ENCODE assay signal across 17 cellular contexts in genomic region chr12:108930155-108930554, GRCh38. TPM values are rescaled to one million over a fixed set of nuclear protein-coding genes. Genes with fewer than 3 reads are reported as not detected.
DNase-seq lines count a peak whose midpoint lies in the region; ATAC-seq and TF ChIP-seq lines count a peak whose summit lies in the region.
"Had no signal": no experiment of that assay in that cellular context is flagged by ENCODE, and none has a peak within 500 bp of the region (broad histone marks: within the 10 kb centered on the region; RNA-seq: fewer than 3 reads in every experiment).

No MANE protein-coding gene starts in this region.

- POLR2A ChIA-PET in OCI-LY7 (lab: Charles Lee), result interaction anchor here (0.6 to 3.4 kb wide), 10 partner anchors 8 to 1241 kb away, joined by 3 to 18 read pairs (median 3); no protein-coding TSS in a partner anchor

- H3K4me2 ChIP-seq in OCI-LY7 (ENCODE audit: low read length), result peak overlapping the region; percentile 60
- H3K4me2 ChIP-seq: PC-9 had no signal

- ATAC-seq in GM18502 (IDR thresholded peaks at IDR 0.05; ENCODE audit: poor library complexity, unreplicated experiment) (peak; percentile 65), GM21619 (IDR thresholded peaks at IDR 0.05; ENCODE audit: unreplicated experiment) (peak; percentile 79)
- ATAC-seq: T-helper 17 cell had no signal

- peak overlapping the region; percentile 93 for H2AFZ ChIP-seq in OCI-LY7 (ENCODE audit: low read length)
- H2AFZ ChIP-seq: PC-9 had no signal

- TF ChIP-seq CTCF in OCI-LY7 (conservative IDR thresholded peaks at IDR 0.05; ENCODE audit: low read length), result no peak

- H3K9ac ChIP-seq in mucosa of rectum (ENCODE audit: low read depth in 1 of 2, low read length in 2 of 2), result peak overlapping the region in 1 of 2 donors; percentile 35

- H3K4me3 ChIP-seq in OCI-LY7 (ENCODE audit: low read depth, low read length, poor library complexity, severe bottlenecking) (peak overlapping the region; percentile 21), mucosa of rectum (ENCODE audit: low read length in 2 of 2) (peak overlapping the region in 1 of 2 donors; percentile 37)
- H3K4me3 ChIP-seq: PC-9 had no signal

- CTCF ChIA-PET in OCI-LY7 (lab: Charles Lee; ENCODE audit: unreplicated experiment), result no interaction called here

- H3K27ac ChIP-seq in OCI-LY7 (ENCODE audit: low read depth, low read length, poor library complexity, severe bottlenecking), result peak overlapping the region; percentile 41
- peak overlapping the region; percentile 48 to 65 for H3K27ac ChIP-seq in mucosa of rectum (ENCODE audit: low read depth in 2 of 2, low read length in 2 of 2)
- H3K27ac ChIP-seq: PC-9 had no signal

- H3K9me3 ChIP-seq in OCI-LY7 (ENCODE audit: low read length) (no peaks in the 10 kb centered on the region), mucosa of rectum (ENCODE audit: control insufficient read depth in 2 of 2, low read length in 2 of 2) (no peaks in the 10 kb centered on the region)

- no peaks in the 10 kb centered on the region for H3K9me2 ChIP-seq in OCI-LY7 (ENCODE audit: insufficient read depth, low read length)

- H3K4me1 ChIP-seq in OCI-LY7 (ENCODE audit: insufficient read depth, low read length, poor library complexity, severe bottlenecking) (peaks cover 25% of the 10 kb centered on the region), mucosa of rectum (ENCODE audit: control insufficient read depth in 2 of 2, insufficient read depth in 2 of 2, low read length in 2 of 2) (peaks cover 8 to 12% of the 10 kb centered on the region in 2 donors)

- no TSS peak for BruUV-seq in OCI-LY7 (replicated peaks; lab: Mats Ljungman, UMichigan)

- DNase-seq in OCI-LY7 (ENCODE audit: low spot score) (peak; percentile 70), NCI-H128 (lab: John Stamatoyannopoulos, UW; ENCODE audit: unreplicated experiment) (no peak), D341Med (ENCODE audit: low spot score) (no peak), T-helper 2 cell (no peak), GM03348 (ENCODE audit: low spot score) (no peak)
- DNase-seq: activated CD4-positive, alpha-beta T cell treated with anti-CD3 and anti-CD28 coated beads, Interleukin-2, amount 50 U/mL, for 48 hours; DND-41; GOT3; Karpas-422; NCI-H2081 treated with DMSO at 0.1 percent for 48 hours; PC-9; substantia nigra; T-helper 17 cell had no signal

- H3K27me3 ChIP-seq in mucosa of rectum (ENCODE audit: control insufficient read depth in 2 of 2, insufficient read depth in 2 of 2, low read length in 2 of 2), result no peaks in the 10 kb centered on the region

- no peaks in the 10 kb centered on the region for H4K20me1 ChIP-seq in OCI-LY7 (ENCODE audit: insufficient read depth, low read length)

- no peaks in the 10 kb centered on the region for H3K36me3 ChIP-seq in OCI-LY7 (ENCODE audit: insufficient read depth, low read length)
- no peaks in the 10 kb centered on the region for H3K36me3 ChIP-seq in mucosa of rectum (ENCODE audit: control insufficient read depth in 2 of 2, insufficient read depth in 2 of 2, low read length in 2 of 2)

- H3K79me2 ChIP-seq in OCI-LY7 (ENCODE audit: insufficient read depth, low read depth, low read length), result no peaks in the 10 kb centered on the region

- intact Hi-C loops in OCI-LY7 (cut with micrococcal nuclease; ENCODE audit: unreplicated experiment), result no loop called here

RNA-seq across cellular contexts. Expression of gene DAO, which starts 50.3 kb away (rescaled TPM):
- not detected in 2 replicates for total RNA-seq in OCI-LY7 (2014; rRNA removed; shearing (Covaris generic))
- total RNA-seq in OCI-LY7 (2022), result not detected in 2 replicates
- total RNA-seq: activated T-helper 2 cell treated with anti-CD3 and anti-CD28 coated beads, Interferon-gamma antibody, Interleukin-2, Interleukin-4, amounts not matched to agents 10 μg/mL and 5 μg/mL and 100 μg/mL, durations not matched to agents 14 hours and 24 hours and 36 hours; PC-9; T-helper 17 cell had no signal
